10 cellular contexts compared by ENCODE assay signal in the genomic region with DNA sequence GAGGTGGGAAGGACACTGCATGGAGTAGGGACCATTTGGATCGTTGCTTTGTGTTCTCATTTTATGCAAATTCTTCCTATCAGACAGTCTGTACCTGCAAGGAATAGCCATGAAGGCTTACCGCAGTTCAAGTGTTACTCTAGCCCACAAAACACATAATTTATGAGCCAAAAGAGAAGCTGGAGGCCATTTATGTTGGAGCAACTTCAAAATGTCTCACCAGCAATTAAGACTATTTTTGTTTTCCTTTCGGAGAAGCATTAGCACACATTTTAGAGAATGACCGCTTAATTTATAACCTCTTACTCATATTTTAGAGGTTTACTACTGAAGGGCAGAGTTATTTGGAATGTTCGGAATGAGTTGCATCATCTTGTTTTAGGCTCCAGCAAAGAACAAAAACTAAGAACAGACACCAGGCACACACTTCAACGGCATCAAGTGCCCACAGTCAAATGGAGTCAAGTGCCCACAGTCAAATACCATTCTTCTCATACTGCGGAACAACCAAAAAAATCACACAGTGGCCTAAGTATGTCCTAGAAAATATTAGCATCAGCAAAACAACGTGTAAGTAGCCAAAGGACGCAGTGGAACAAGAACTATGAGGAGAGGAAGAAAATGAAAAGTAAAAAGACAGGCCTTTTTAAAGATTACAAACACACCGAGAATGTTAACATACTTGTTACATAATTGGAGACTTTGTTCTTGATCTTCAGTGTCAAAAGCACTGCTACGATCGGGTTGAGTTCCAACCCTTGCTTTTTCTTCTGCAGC. TPM values are rescaled to one million over a fixed set of nuclear protein-coding genes. Genes with fewer than 3 reads are reported as not detected.
A peak's percentile ranks its signal among the peaks of the same experiment; 100 is the strongest.
DNase-seq lines count a peak whose midpoint lies in the region; ATAC-seq, FAIRE-seq and TF ChIP-seq lines count a peak whose summit lies in the region.
"Had no signal": no experiment of that assay in that cellular context is flagged by ENCODE, and none has a peak within 500 bp of the region (broad histone marks: within the 10 kb centered on the region; RNA-seq: fewer than 3 reads in every experiment).

No MANE protein-coding gene starts in this region.

- in situ Hi-C loops in G401 (cut with HindIII; ENCODE audit: low sequenced_read_pairs): no loop called here

- DNase-seq in H54 (ENCODE audit: insufficient read length, low spot score) (peak; percentile 30), globus pallidus (ENCODE audit: low spot score) (peak; percentile 69), stromal cell of bone marrow (ENCODE audit: low read depth) (peak; percentile 39), activated gamma-delta T cell (lab: John Stamatoyannopoulos, UW) (no peak), cortex of kidney (lab: John Stamatoyannopoulos, UW) (no peak), left colon (no peak), G401 (ENCODE audit: low spot score) (no peak)
- DNase-seq: endodermal cell, NCI-H1694 treated with DMSO at 0.1 percent for 48 hours had no signal

- intact Hi-C loops in left colon (cut with DNase I, micrococcal nuclease): no loop called here

- ATAC-seq in SK-N-SH treated with all-trans-retinoic acid at 6 μM for 48 hours (peak; percentile 78), left colon (no peak)

- FAIRE-seq in H54 (lab: Jason Lieb, UNC): peak; percentile 75

- TF ChIP-seq POLR2A in H54 (IDR thresholded peaks at IDR 0.05; ENCODE audit: low read depth, low read length): no peak

TF ChIP-seq in SK-N-SH treated with all-trans-retinoic acid at 6 μM for 48 hours, 23 proteins besides CTCF, POLR2A, EP300 and RAD21:
- no peak for TF ChIP-seq CSRNP3 (CRISPR knock-in tag; IDR thresholded peaks at IDR 0.05)
- peak; percentile 80 for TF ChIP-seq ISL1 (CRISPR knock-in tag; IDR thresholded peaks at IDR 0.05)

RNA-seq across cellular contexts. Expression of gene GOLGA8J, which starts 17.5 kb away (rescaled TPM):
- not detected for total RNA-seq in left colon
- total RNA-seq in G401 (2014; rRNA removed; shearing (Covaris generic)): not detected in 2 replicates

Comparison
In these comparisons a context has a peak if more than half of its experiments do, and no peak if none do; other contexts are left out.
1. DNase-seq: peak in H54 (single experiment), globus pallidus (single experiment) and stromal cell of bone marrow (single experiment); none in activated gamma-delta T cell (single experiment), cortex of kidney (single experiment), left colon (0 of 2) and G401 (single experiment).